Comparison of ENCODE assay signal across 9 cellular contexts in genomic region chr14:99575043-99576023, GRCh38. TPM values are rescaled to one million over a fixed set of nuclear protein-coding genes. Genes with fewer than 3 reads are reported as not detected.
DNase-seq lines count a peak whose midpoint lies in the region; ATAC-seq, FAIRE-seq and TF ChIP-seq lines count a peak whose summit lies in the region.
"Had no signal": no experiment of that assay in that cellular context is flagged by ENCODE, and none has a peak within 500 bp of the region (broad histone marks: within the 10 kb centered on the region; RNA-seq: fewer than 3 reads in every experiment).

No MANE protein-coding gene starts in this region.

- no peaks in the 10 kb centered on the region for H3K9me3 Mint-ChIP-seq in activated CD8-positive, alpha-beta memory T cell treated with anti-CD3 and anti-CD28 coated beads, Interleukin-2, amount 10 ng/mL, durations not matched to agents 7 days and 5 days (ENCODE audit: low read depth)
- H3K9me3 Mint-ChIP-seq: activated CD4-positive, alpha-beta T cell treated with anti-CD3 and anti-CD28 coated beads, Interleukin-2, amount 10 ng/mL, durations not matched to agents 7 days and 5 days had no signal

- H3K4me1 ChIP-seq in mesenchymal stem cell (ENCODE audit: control insufficient read depth, insufficient read depth, low read depth, low read length), result peaks cover 86% of the 10 kb centered on the region

- POLR2A ChIA-PET in AG04450 (lab: Yijun Ruan, JAX), result interaction anchor here (1.0 to 1.2 kb wide), 4 partner anchors 28 to 94 kb away, joined by 3 read pairs; partner anchors contain the start of genes CCDC85C, CCNK and SETD3

- peak overlapping the region in 1 of 2 experiments; percentile 25 for H3K18ac ChIP-seq in mesenchymal stem cell (ENCODE audit: low read depth in 1 of 2, low read length in 2 of 2)

- H4K8ac ChIP-seq in mesenchymal stem cell (ENCODE audit: low read length), result no peak overlapping the region

- H4K91ac ChIP-seq in mesenchymal stem cell (ENCODE audit: low read length), result peak overlapping the region; percentile 8

- no peak overlapping the region for H2BK12ac ChIP-seq in mesenchymal stem cell (ENCODE audit: low read length in 2 of 2)

- H3K4me3 Mint-ChIP-seq in activated CD8-positive, alpha-beta memory T cell treated with anti-CD3 and anti-CD28 coated beads, Interleukin-2, amount 10 ng/mL, durations not matched to agents 7 days and 5 days, result no peak overlapping the region
- H3K4me3 Mint-ChIP-seq: activated CD4-positive, alpha-beta T cell treated with anti-CD3 and anti-CD28 coated beads, Interleukin-2, amount 10 ng/mL, durations not matched to agents 7 days and 5 days had no signal

- H3K27me3 Mint-ChIP-seq in activated CD8-positive, alpha-beta memory T cell treated with anti-CD3 and anti-CD28 coated beads, Interleukin-2, amount 10 ng/mL, durations not matched to agents 7 days and 5 days, result no peaks in the 10 kb centered on the region
- H3K27me3 Mint-ChIP-seq: activated CD4-positive, alpha-beta T cell treated with anti-CD3 and anti-CD28 coated beads, Interleukin-2, amount 10 ng/mL, durations not matched to agents 7 days and 5 days had no signal

- no peak overlapping the region for H2AFZ ChIP-seq in mesenchymal stem cell (ENCODE audit: low read depth, low read length)

- in situ Hi-C loops in astrocyte of the spinal cord (cut with HindIII; ENCODE audit: low sequenced_read_pairs), result no loop called here

- no peaks in the 10 kb centered on the region for H3K36me3 ChIP-seq in mesenchymal stem cell (ENCODE audit: control insufficient read depth in 1 of 2, insufficient read depth in 2 of 2, low read depth in 1 of 2, low read length in 2 of 2)

- H3K4me3 ChIP-seq in AG04450 (ENCODE audit: low read depth, low read length) (no peak overlapping the region), astrocyte of the spinal cord (ENCODE audit: low read depth, low read length) (no peak overlapping the region), mesenchymal stem cell (ENCODE audit: insufficient read depth in 1 of 2, low read depth in 1 of 2, low read length in 2 of 2) (no peak overlapping the region)

- peak; percentile 40 for TF ChIP-seq CTCF in AG04450 (IDR thresholded peaks at IDR 0.05; ENCODE audit: low read depth, low read length)
- peak; percentile 26 for TF ChIP-seq CTCF in astrocyte of the spinal cord (IDR thresholded peaks at IDR 0.05; ENCODE audit: low read depth, low read length)

- H3K9me3 ChIP-seq in AG04450 (ENCODE audit: control insufficient read depth, insufficient read depth, low read length) (no peaks in the 10 kb centered on the region), mesenchymal stem cell (ENCODE audit: control insufficient read depth, low read length) (no peaks in the 10 kb centered on the region)

- H3K4me2 ChIP-seq in mesenchymal stem cell (ENCODE audit: low read length, poor library complexity, severe bottlenecking), result peak overlapping the region; percentile 39

- FAIRE-seq in HTR-8/SVneo (lab: Jason Lieb, UNC), result peak; percentile 80

- H3K23ac ChIP-seq in mesenchymal stem cell (ENCODE audit: low read length in 2 of 2), result no peak overlapping the region

- H3K4ac ChIP-seq in mesenchymal stem cell (ENCODE audit: low read depth in 1 of 2, low read length in 2 of 2), result no peak overlapping the region

- H3K14ac ChIP-seq in mesenchymal stem cell (ENCODE audit: low read length in 2 of 2), result peak overlapping the region in 1 of 2 experiments; percentile 22

- DNase-seq in AG04450 (ENCODE audit: low read depth, low spot score), result no peak
- peak; percentile 60 for DNase-seq in HTR-8/SVneo (ENCODE audit: insufficient read length, low spot score)
- DNase-seq in astrocyte of the spinal cord (ENCODE audit: low read depth, low spot score), result no peak
- DNase-seq in mesenchymal stem cell, result no peak
- DNase-seq in stimulated activated CD8-positive, alpha-beta memory T cell treated with anti-CD3 and anti-CD28 coated beads, Interleukin-4, amount 100 ng/mL, for 48 hours, result no peak
- no peak for DNase-seq in activated CD8-positive, alpha-beta memory T cell treated with anti-CD3 and anti-CD28 coated beads, Interleukin-2, amount 10 ng/mL, durations not matched to agents 7 days and 5 days
- DNase-seq in NCI-H1048 (lab: John Stamatoyannopoulos, UW), result no peak
- no peak for DNase-seq in GM19240 (ENCODE audit: insufficient read length, low spot score)
- DNase-seq: activated CD4-positive, alpha-beta T cell treated with anti-CD3 and anti-CD28 coated beads, Interleukin-2, amount 10 ng/mL, durations not matched to agents 7 days and 5 days had no signal

- 77% methylated on average over 22 of the region's 22 CpGs for WGBS in mesenchymal stem cell

- no peaks in the 10 kb centered on the region for H3K36me3 Mint-ChIP-seq in activated CD8-positive, alpha-beta memory T cell treated with anti-CD3 and anti-CD28 coated beads, Interleukin-2, amount 10 ng/mL, durations not matched to agents 7 days and 5 days

- CTCF ChIA-PET in AG04450 (lab: Charles Lee), result interaction anchor here (0.6 to 1.0 kb wide), 3 partner anchors 12 to 44 kb away, joined by 3 to 4 read pairs (median 4); no protein-coding TSS in a partner anchor
- CTCF ChIA-PET in activated CD8-positive, alpha-beta memory T cell treated with anti-CD3 and anti-CD28 coated beads, Interleukin-2, amount 10 ng/mL, durations not matched to agents 7 days and 5 days (lab: Charles Lee), result no interaction called here

- no peak overlapping the region for H3K9ac ChIP-seq in mesenchymal stem cell (ENCODE audit: low read length)

- H2BK15ac ChIP-seq in mesenchymal stem cell (ENCODE audit: low read depth, poor library complexity, severe bottlenecking), result peak overlapping the region; percentile 20

- ATAC-seq in activated CD8-positive, alpha-beta memory T cell treated with anti-CD3 and anti-CD28 coated beads, Interleukin-2, amount 10 ng/mL, durations not matched to agents 7 days and 5 days, result no peak

- no peaks in the 10 kb centered on the region for H3K4me1 Mint-ChIP-seq in activated CD8-positive, alpha-beta memory T cell treated with anti-CD3 and anti-CD28 coated beads, Interleukin-2, amount 10 ng/mL, durations not matched to agents 7 days and 5 days
- H3K4me1 Mint-ChIP-seq: activated CD4-positive, alpha-beta T cell treated with anti-CD3 and anti-CD28 coated beads, Interleukin-2, amount 10 ng/mL, durations not matched to agents 7 days and 5 days had no signal

- H2AK5ac ChIP-seq in mesenchymal stem cell (ENCODE audit: low read length, severe bottlenecking), result peak overlapping the region; percentile 40

- no peak overlapping the region for H2BK120ac ChIP-seq in mesenchymal stem cell (ENCODE audit: low read depth, low read length)

- H3K27me3 ChIP-seq in AG04450 (ENCODE audit: control insufficient read depth, insufficient read depth, low read length) (no peaks in the 10 kb centered on the region), mesenchymal stem cell (ENCODE audit: control insufficient read depth in 1 of 2, insufficient read depth in 1 of 2, low read length in 2 of 2) (peaks cover 9 to 34% of the 10 kb centered on the region in 2 experiments)

- no peak overlapping the region for H2BK5ac ChIP-seq in mesenchymal stem cell (ENCODE audit: low read depth, low read length, poor library complexity, severe bottlenecking)

- no peak overlapping the region for H3K27ac Mint-ChIP-seq in activated CD8-positive, alpha-beta memory T cell treated with anti-CD3 and anti-CD28 coated beads, Interleukin-2, amount 10 ng/mL, durations not matched to agents 7 days and 5 days
- H3K27ac Mint-ChIP-seq: activated CD4-positive, alpha-beta T cell treated with anti-CD3 and anti-CD28 coated beads, Interleukin-2, amount 10 ng/mL, durations not matched to agents 7 days and 5 days had no signal

- H3K27ac ChIP-seq in AG04450 (ENCODE audit: low read depth, low read length) (peak overlapping the region; percentile 68), mesenchymal stem cell (ENCODE audit: low read length, poor library complexity, severe bottlenecking) (peak overlapping the region; percentile 66)

- peaks cover 5% of the 10 kb centered on the region for H3K79me1 ChIP-seq in mesenchymal stem cell (replicated peaks; ENCODE audit: low read length, poor library complexity, severe bottlenecking)

RNA-seq across cellular contexts. Expression of gene CCDC85C, which starts 28.7 kb away (rescaled TPM):
- 7.2 and 8.5 TPM in 2 replicates for polyA plus RNA-seq in AG04450 (2011; rRNA removed)
- polyA minus RNA-seq in AG04450 (2011; rRNA and poly(A)+ RNA removed), result 11.3 and 13.8 TPM in 2 replicates
- 1.1 TPM for polyA plus RNA-seq in mesenchymal stem cell (2013, experiment 1 of 2)
- polyA plus RNA-seq in mesenchymal stem cell (2013, experiment 2 of 2), result 1.2 TPM
- total RNA-seq in activated CD8-positive, alpha-beta memory T cell treated with anti-CD3 and anti-CD28 coated beads, Interleukin-2, amount 10 ng/mL, durations not matched to agents 7 days and 5 days, result 1 to 10 TPM; 7.1 to 9.1 TPM
